ENCODE assay signal across 1 cellular context in genomic region chr1:19894218-19894617, GRCh38.
TF ChIP-seq lines count a peak whose summit lies in the region.

No MANE protein-coding gene starts in this region.

TF ChIP-seq in endothelial cell of umbilical vein, 7 proteins besides CTCF, POLR2A, EP300 and RAD21:
- TF ChIP-seq EZH2 (IDR thresholded peaks at IDR 0.05; ENCODE audit: borderline replicate concordance, low read depth, low read length, severe bottlenecking): no peak
- TF ChIP-seq POLR2AphosphoS5 (IDR thresholded peaks at IDR 0.05; ENCODE audit: insufficient read depth, low read depth, low read length): no peak
- no peak for TF ChIP-seq FOS (IDR thresholded peaks at IDR 0.05; ENCODE audit: borderline replicate concordance, insufficient read depth, low read length)
- TF ChIP-seq JUN (IDR thresholded peaks at IDR 0.05; ENCODE audit: borderline replicate concordance, insufficient read depth, insufficient read length, low read depth): no peak
- no peak for TF ChIP-seq MYC (IDR thresholded peaks at IDR 0.05; ENCODE audit: low read depth, low read length)
- no peak for TF ChIP-seq GATA2 (IDR thresholded peaks at IDR 0.05; ENCODE audit: insufficient read depth, insufficient read length, low read depth, low read length)
- TF ChIP-seq MAX (IDR thresholded peaks at IDR 0.05; ENCODE audit: insufficient read depth, insufficient read length): no peak
